In genomic region chr1:237041795-237042466, GRCh38 we compare ENCODE assay signal across 8 cellular contexts. TPM values are rescaled to one million over a fixed set of nuclear protein-coding genes. Genes with fewer than 3 reads are reported as not detected.
A peak's percentile ranks its signal among the peaks of the same experiment; 100 is the strongest.
DNase-seq lines count a peak whose midpoint lies in the region; ATAC-seq and TF ChIP-seq lines count a peak whose summit lies in the region.

RYR2 (plus strand) TSS chr1:237042184; CDS start chr1:237042522, 338 bp downstream.

- H4K20me1 ChIP-seq in neural cell (ENCODE audit: insufficient read depth) = no peaks in the 10 kb centered on the region
- H4K20me1 ChIP-seq in MM.1S (ENCODE audit: insufficient read depth, low read length) = no peaks in the 10 kb centered on the region

- H3K27ac Mint-ChIP-seq in CD14-positive monocyte = no peak within 1 kb of the TSS

- peaks cover 0 to 6% (median 3%) of the 10 kb centered on the region in 7 donors for H3K9me3 Mint-ChIP-seq in CD14-positive monocyte

- no peak for TF ChIP-seq POLR2A in erythroblast (IDR thresholded peaks at IDR 0.05; ENCODE audit: low read length)

- no peak for ATAC-seq in GM19452 (IDR thresholded peaks at IDR 0.05; ENCODE audit: unreplicated experiment)

- H3K36me3 Mint-ChIP-seq in CD14-positive monocyte = no peaks in the 10 kb centered on the region

- no peaks in the 10 kb centered on the region for H3K36me3 ChIP-seq in neural cell (ENCODE audit: insufficient read depth, low read length)
- no peaks in the 10 kb centered on the region for H3K36me3 ChIP-seq in MM.1S (replicated peaks; ENCODE audit: insufficient read depth, low read length)

- H3K27me3 ChIP-seq in neural cell (ENCODE audit: insufficient read depth, low read depth, low read length) = peaks cover 47% of the 10 kb centered on the region
- no peaks in the 10 kb centered on the region for H3K27me3 ChIP-seq in MM.1S (replicated peaks; ENCODE audit: insufficient read depth, low read length)

- H3K9me2 ChIP-seq in neural cell (ENCODE audit: insufficient read depth, low read length) (no peaks in the 10 kb centered on the region), MM.1S (replicated peaks; ENCODE audit: insufficient read depth, low read length) (no peaks in the 10 kb centered on the region)

- no peak for TF ChIP-seq EP300 in neural cell (conservative IDR thresholded peaks at IDR 0.05; ENCODE audit: poor library complexity, severe bottlenecking)

- peak within 1 kb of the TSS; percentile 42 for H2AFZ ChIP-seq in neural cell (ENCODE audit: low read depth, low read length)
- no peak within 1 kb of the TSS for H2AFZ ChIP-seq in MM.1S (ENCODE audit: low read length)

- DNase-seq in DMS 273 (lab: John Stamatoyannopoulos, UW; ENCODE audit: unreplicated experiment) (peak; percentile 91), NCI-H510A (lab: John Stamatoyannopoulos, UW) (peak; percentile 24), erythroblast (lab: John Stamatoyannopoulos, UW) (peak; percentile 20 to 32), CD14-positive monocyte (ENCODE audit: low spot score) (no peak), MM.1S (no peak)
- DNase-seq in activated effector memory CD4-positive, alpha-beta T cell treated with anti-CD3 and anti-CD28 coated beads, Interleukin-2, amount 50 U/mL, for 16 hours = no peak

- TF ChIP-seq CTCF in neural cell (IDR thresholded peaks at IDR 0.05; ENCODE audit: poor library complexity, severe bottlenecking) = peak; percentile 73
- TF ChIP-seq CTCF in CD14-positive monocyte (IDR thresholded peaks at IDR 0.05) = no peak
- TF ChIP-seq CTCF in MM.1S (IDR thresholded peaks at IDR 0.05; ENCODE audit: low read length) = no peak

- peaks cover 42 to 56% (median 54%) of the 10 kb centered on the region in 3 donors for H3K27me3 Mint-ChIP-seq in CD14-positive monocyte (ENCODE audit: low read depth in 3 of 3)

- H3K9ac ChIP-seq in neural cell (ENCODE audit: low read length) (peak within 1 kb of the TSS; percentile 65), MM.1S (ENCODE audit: low read length) (no peak within 1 kb of the TSS)

- H3F3A ChIP-seq in neural cell (ENCODE audit: insufficient read depth, low read length, poor library complexity, severe bottlenecking) = no peaks in the 10 kb centered on the region
- no peaks in the 10 kb centered on the region for H3F3A ChIP-seq in MM.1S (ENCODE audit: insufficient read depth, low read length)

- intact Hi-C loops in CD14-positive monocyte (cut with micrococcal nuclease) = no loop called here

- H3K4me2 ChIP-seq in neural cell (ENCODE audit: low read length) = peak within 1 kb of the TSS; percentile 99
- no peak within 1 kb of the TSS for H3K4me2 ChIP-seq in MM.1S (ENCODE audit: low read depth, low read length)

- H3K9me3 ChIP-seq in neural cell (ENCODE audit: low read length) (no peaks in the 10 kb centered on the region), MM.1S (replicated peaks; ENCODE audit: insufficient read depth, low read length) (no peaks in the 10 kb centered on the region)

- peak; percentile 67 for TF ChIP-seq RAD21 in neural cell (conservative IDR thresholded peaks at IDR 0.05)

- peak within 1 kb of the TSS in 1 of 2 donors; percentile 85 for H3K4me3 Mint-ChIP-seq in CD14-positive monocyte

- H3K4me3 ChIP-seq in neural cell (ENCODE audit: low read length) (peak within 1 kb of the TSS; percentile 94), MM.1S (ENCODE audit: low read length) (no peak within 1 kb of the TSS)

- H3K4me1 Mint-ChIP-seq in CD14-positive monocyte = no peaks in the 10 kb centered on the region

- H3K79me2 ChIP-seq in neural cell (replicated peaks; ENCODE audit: insufficient read depth, low read length) (no peaks in the 10 kb centered on the region), MM.1S (ENCODE audit: low read length) (no peaks in the 10 kb centered on the region)

- H3K4me1 ChIP-seq in MM.1S (ENCODE audit: low read length) = no peaks in the 10 kb centered on the region

- peak within 1 kb of the TSS; percentile 42 for H3K27ac ChIP-seq in neural cell (ENCODE audit: low read length)
- H3K27ac ChIP-seq in MM.1S (ENCODE audit: low read length) = no peak within 1 kb of the TSS

TF ChIP-seq in neural cell, 6 proteins besides CTCF, POLR2A, EP300 and RAD21:
- TF ChIP-seq SMC3 (conservative IDR thresholded peaks at IDR 0.05; ENCODE audit: poor library complexity) (peak; percentile 62), POLR2AphosphoS5 (IDR thresholded peaks at IDR 0.05) (peak; percentile 33), REST (IDR thresholded peaks at IDR 0.05; ENCODE audit: borderline replicate concordance) (no peak), MXI1 (conservative IDR thresholded peaks at IDR 0.05; ENCODE audit: poor library complexity, severe bottlenecking) (no peak), EZH2 (IDR thresholded peaks at IDR 0.05; ENCODE audit: borderline replicate concordance, insufficient read depth, low read length, poor library complexity, severe bottlenecking) (no peak), TAF1 (IDR thresholded peaks at IDR 0.05; ENCODE audit: low read depth) (peak; percentile 56)
TF ChIP-seq in neural cell: peak in this region for 3.

RNA-seq across cellular contexts. Expression of gene RYR2, which starts in this region (rescaled TPM):
- polyA plus RNA-seq in neural cell (3.8 and 5.1 TPM in 2 replicates), CD14-positive monocyte (not detected)
- 17.3 and 20.3 TPM in 2 replicates for polyA minus RNA-seq in neural cell

Comparison
In these comparisons a context has a peak if more than half of its experiments do, and no peak if none do; other contexts are left out.
1. DNase-seq: peak in DMS 273 (single experiment), NCI-H510A (single experiment) and erythroblast (2 of 2); none in activated effector memory CD4-positive, alpha-beta T cell treated with anti-CD3 and anti-CD28 coated beads, Interleukin-2, amount 50 U/mL, for 16 hours (single experiment), CD14-positive monocyte (single experiment) and MM.1S (single experiment).